ENCODE assay signal across 8 cellular contexts in genomic region chr4:140152015-140152703, GRCh38. TPM values are rescaled to one million over a fixed set of nuclear protein-coding genes. Genes with fewer than 3 reads are reported as not detected.
DNase-seq lines count a peak whose midpoint lies in the region; ATAC-seq and TF ChIP-seq lines count a peak whose summit lies in the region.

No MANE protein-coding gene starts in this region.

- TF ChIP-seq CTCF in CD14-positive monocyte (IDR thresholded peaks at IDR 0.05) (peak; percentile 23), type B pancreatic cell (conservative IDR thresholded peaks at IDR 0.05) (peak; percentile 60)

- peak overlapping the region; percentile 62 for H3K9ac ChIP-seq in trophoblast cell (ENCODE audit: low read length)

- H3K4me3 Mint-ChIP-seq in CD14-positive monocyte (peak overlapping the region; percentile 97), type B pancreatic cell (peak overlapping the region; percentile 99)

- H2BK120ac ChIP-seq in trophoblast cell (ENCODE audit: insufficient read depth, low read length, poor library complexity), result peak overlapping the region; percentile 88

- DNase-seq in CD14-positive monocyte (ENCODE audit: low spot score) (peak; percentile 63), cardiac septum (ENCODE audit: low spot score) (peak; percentile 90), trophoblast cell (peak in 1 of 2 donors; percentile 68), type B pancreatic cell (ENCODE audit: extremely low spot score, unreplicated experiment) (peak; percentile 85)
- peak; percentile 82 for DNase-seq in activated naive CD4-positive, alpha-beta T cell treated with anti-CD3 and anti-CD28 coated beads, Interleukin-2, amount 50 U/mL, for 16 hours

- peak overlapping the region; percentile 55 for H4K8ac ChIP-seq in trophoblast cell (ENCODE audit: low read depth, low read length)

- WGBS in trophoblast cell (ENCODE audit: extremely low coverage, insufficient coverage, insufficient read length), result no CpG with 5 or more reads among the region's 50 CpGs

- no peaks in the 10 kb centered on the region for H3K36me3 ChIP-seq in KOPT-K1 (ENCODE audit: insufficient read depth, low read length)
- no peaks in the 10 kb centered on the region for H3K36me3 ChIP-seq in trophoblast cell (ENCODE audit: control insufficient read depth in 1 of 2, insufficient read depth in 2 of 2, low read length in 2 of 2)

- H3K4me2 ChIP-seq in trophoblast cell (ENCODE audit: low read length), result peak overlapping the region; percentile 67

- H3K27me3 Mint-ChIP-seq in CD14-positive monocyte (ENCODE audit: low read depth in 3 of 3) (peaks cover 0 to 1% (median 0%) of the 10 kb centered on the region in 3 donors), type B pancreatic cell (no peaks in the 10 kb centered on the region)

- H3K4me1 Mint-ChIP-seq in CD14-positive monocyte (peaks cover 38% of the 10 kb centered on the region), type B pancreatic cell (ENCODE audit: unreplicated experiment) (peaks cover 25% of the 10 kb centered on the region)

- H3K9me3 Mint-ChIP-seq in CD14-positive monocyte, result no peaks in the 10 kb centered on the region
- no peaks in the 10 kb centered on the region for H3K9me3 Mint-ChIP-seq in type B pancreatic cell

- no peaks in the 10 kb centered on the region for H3K27me3 ChIP-seq in trophoblast cell (ENCODE audit: insufficient read depth, low read length)

- H3K79me2 ChIP-seq in trophoblast cell (ENCODE audit: control insufficient read depth, insufficient read depth, low read length, poor library complexity), result peaks cover 30% of the 10 kb centered on the region

- H3K9me3 ChIP-seq in KOPT-K1 (ENCODE audit: insufficient read depth, low read length, poor library complexity, severe bottlenecking), result no peaks in the 10 kb centered on the region
- H3K9me3 ChIP-seq in trophoblast cell (ENCODE audit: insufficient read depth, low read depth, low read length), result no peaks in the 10 kb centered on the region

- no peaks in the 10 kb centered on the region for H3K4me1 ChIP-seq in trophoblast cell (ENCODE audit: control insufficient read depth in 1 of 2, insufficient read depth in 2 of 2, low read length in 2 of 2)

- H3K4ac ChIP-seq in trophoblast cell (ENCODE audit: low read depth, low read length), result peak overlapping the region; percentile 95

- H4K91ac ChIP-seq in trophoblast cell (ENCODE audit: low read depth, low read length), result peak overlapping the region; percentile 99

- peak; percentile 61 for ATAC-seq in SK-N-SH treated with all-trans-retinoic acid at 6 μM for 48 hours
- no peak for ATAC-seq in GM18867 (IDR thresholded peaks at IDR 0.05; ENCODE audit: unreplicated experiment)

- H2AK5ac ChIP-seq in trophoblast cell (ENCODE audit: low read length), result peak overlapping the region; percentile 79

- peak overlapping the region; percentile 91 for H3K4me3 ChIP-seq in trophoblast cell (ENCODE audit: low read depth, low read length)

- H3K27ac ChIP-seq in KOPT-K1 (ENCODE audit: low read depth, low read length, poor library complexity, severe bottlenecking) (peak overlapping the region; percentile 94), trophoblast cell (ENCODE audit: low read depth, low read length) (peak overlapping the region; percentile 100)

- peak overlapping the region; percentile 92 for H2BK5ac ChIP-seq in trophoblast cell (ENCODE audit: low read depth, low read length, poor library complexity)

- peak overlapping the region; percentile 100 for H3K18ac ChIP-seq in trophoblast cell (ENCODE audit: low read length)

- peak overlapping the region; percentile 59 for H2BK12ac ChIP-seq in trophoblast cell (ENCODE audit: low read length)

- H3K27ac Mint-ChIP-seq in CD14-positive monocyte (peak overlapping the region; percentile 87 to 97 (median 92)), type B pancreatic cell (peak overlapping the region; percentile 97)

- peak overlapping the region; percentile 100 for H3K14ac ChIP-seq in trophoblast cell (ENCODE audit: low read length)

- H3K36me3 Mint-ChIP-seq in CD14-positive monocyte (no peaks in the 10 kb centered on the region), type B pancreatic cell (no peaks in the 10 kb centered on the region)

- H2AFZ ChIP-seq in trophoblast cell (ENCODE audit: insufficient read depth, low read length, poor library complexity), result peak overlapping the region; percentile 92

- intact Hi-C loops in CD14-positive monocyte (cut with micrococcal nuclease) (loop anchor here (2.0 to 5.0 kb wide), 7 partner anchors 60 to 415 kb away; no protein-coding TSS in a partner anchor), cardiac septum (cut with DNase I) (loop anchor here (5.0 kb wide), 4 partner anchors 140 to 335 kb away; no protein-coding TSS in a partner anchor)

- peak overlapping the region; percentile 89 for H4K12ac ChIP-seq in trophoblast cell (ENCODE audit: low read depth, low read length)

- H3K23ac ChIP-seq in trophoblast cell (ENCODE audit: low read length), result no peak overlapping the region

- peaks cover 39% of the 10 kb centered on the region for H3K79me1 ChIP-seq in trophoblast cell (ENCODE audit: low read length)

TF ChIP-seq in SK-N-SH treated with all-trans-retinoic acid at 6 μM for 48 hours, 23 proteins besides CTCF, POLR2A, EP300 and RAD21:
- TF ChIP-seq ZNF70 (CRISPR knock-in tag; IDR thresholded peaks at IDR 0.05) (0 out of 2 replicates have a peak, but pooled peaks have one; percentile 15), ZNF8 (CRISPR knock-in tag; IDR thresholded peaks at IDR 0.05) (no peak)

RNA-seq across cellular contexts. Expression of gene MAML3, which starts 1.8 kb away (rescaled TPM):
- polyA plus RNA-seq in CD14-positive monocyte, result 1 to 10 TPM; 1.5 to 2.3 TPM
- total RNA-seq in cardiac septum (4.1 TPM), type B pancreatic cell (ENCODE audit: low replicate concordance) (21.8 and 26.9 TPM in 2 replicates)
- polyA plus RNA-seq in trophoblast cell (2013), result 31.7 and 32.4 TPM in 2 replicates
